In the genomic region with DNA sequence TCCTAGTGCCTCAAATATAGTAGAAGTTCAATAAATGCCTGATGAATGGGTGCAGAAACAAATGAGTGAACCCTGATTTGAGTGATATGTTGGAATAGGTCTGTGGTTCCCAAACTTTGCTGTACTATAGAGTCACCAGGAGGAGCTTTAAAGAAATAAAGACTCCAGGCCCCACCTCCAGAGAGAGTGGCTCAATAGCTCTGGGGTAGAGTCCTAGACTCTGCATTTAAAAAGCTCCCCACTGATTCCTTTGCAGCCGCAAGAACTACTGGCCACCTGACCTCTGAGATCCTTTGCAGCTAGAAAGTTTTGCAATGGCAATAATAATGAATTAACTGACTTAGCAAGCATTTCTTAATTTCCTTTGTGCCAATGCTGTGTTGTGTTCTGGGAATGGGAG, we compare ENCODE assay signal across 10 cellular contexts. TPM values are rescaled to one million over a fixed set of nuclear protein-coding genes. Genes with fewer than 3 reads are reported as not detected.
"Had no signal": no experiment of that assay in that cellular context is flagged by ENCODE, and none has a peak within 500 bp of the region (broad histone marks: within the 10 kb centered on the region; RNA-seq: fewer than 3 reads in every experiment).

No MANE protein-coding gene starts in this region.

- H3K9me3 Mint-ChIP-seq: HFFc6 had no signal

- H3K4me1 ChIP-seq: HAP-1 had no signal

- H3K9me3 ChIP-seq: HAP-1 had no signal

- H3K4me3 ChIP-seq: HAP-1, K562 had no signal

- H3K27ac Mint-ChIP-seq: HFFc6 had no signal

- ATAC-seq: HCT116, K562 had no signal

- H3K4me3 Mint-ChIP-seq: HFFc6 had no signal

- H3K36me3 ChIP-seq: HAP-1 had no signal

- DNase-seq: GOT3, H7, HFFc6, IMR-90, KG1 had no signal

RNA-seq across cellular contexts. Expression of gene TCHHL1, which starts 20.9 kb away (rescaled TPM):
- total RNA-seq: H4, H7, HFFc6, HT-29, IMR-90, K562 had no signal
- polyA plus RNA-seq: IMR-90, K562 had no signal

RNA-seq across cellular contexts. Expression of gene TCHH, which starts 47.3 kb away (rescaled TPM):
- total RNA-seq: H4, H7, HT-29, IMR-90, K562 had no signal
- polyA plus RNA-seq: IMR-90, K562 had no signal
